Comparison of ENCODE assay signal across 8 cellular contexts in the genomic region with DNA sequence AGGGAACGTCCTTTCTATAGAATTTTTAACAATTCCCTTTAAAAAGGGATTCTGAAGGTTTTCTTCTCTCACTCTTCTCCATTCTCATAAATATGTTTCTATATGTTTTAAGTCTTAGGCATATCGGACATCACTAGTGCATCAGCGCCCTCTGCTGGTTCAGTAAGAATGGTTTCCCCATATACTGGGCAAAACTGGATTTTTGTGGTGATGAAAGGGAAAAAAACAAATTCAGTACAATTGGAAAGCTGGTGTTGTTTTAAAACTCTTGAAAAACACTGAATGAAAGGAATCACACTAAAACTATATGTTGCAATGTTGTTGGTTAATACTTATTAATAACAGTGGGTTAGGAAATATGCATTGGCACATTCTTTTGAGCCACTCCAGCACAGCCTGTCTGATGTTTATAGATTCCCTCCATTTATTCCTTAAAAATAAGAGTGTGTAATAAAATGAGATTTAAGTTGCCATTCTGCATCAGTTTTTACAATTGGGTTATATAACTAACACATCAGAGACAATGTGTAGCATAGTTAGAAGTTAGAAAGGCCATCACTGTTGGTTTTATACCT. TPM values are rescaled to one million over a fixed set of nuclear protein-coding genes. Genes with fewer than 3 reads are reported as not detected.
DNase-seq lines count a peak whose midpoint lies in the region; ATAC-seq and TF ChIP-seq lines count a peak whose summit lies in the region.

No MANE protein-coding gene starts in this region.

- H3K9me3 ChIP-seq in HEK293 (ENCODE audit: control insufficient read depth, insufficient read depth, low read depth, low read length), result no peaks in the 10 kb centered on the region
- no peaks in the 10 kb centered on the region for H3K9me3 ChIP-seq in cardiac muscle cell (ENCODE audit: low read depth)

- CTCF ChIA-PET in GM10248 (lab: Yijun Ruan, JAX), result interaction anchor here (0.6 to 4.4 kb wide), 24 partner anchors 8 to 708 kb away, joined by 3 to 52 read pairs (median 4); a partner anchor contains a TSS
- CTCF ChIA-PET in HEK293 (lab: Yijun Ruan, JAX), result interaction anchor here (0.6 to 4.6 kb wide), 31 partner anchors 9 to 752 kb away, joined by 3 to 72 read pairs (median 4); a partner anchor contains a TSS

- DNase-seq in GM10248 (ENCODE audit: extremely low spot score) (peak; percentile 18), NCI-H1048 (lab: John Stamatoyannopoulos, UW) (peak; percentile 30), cardiac muscle cell (ENCODE audit: low read depth in 1 of 2, low spot score in 1 of 2) (peak; percentile 87 to 91), renal cortical epithelial cell (ENCODE audit: low read depth) (peak; percentile 68), OCI-M2 (lab: John Stamatoyannopoulos, UW; ENCODE audit: unreplicated experiment) (no peak)
- peak; percentile 69 for DNase-seq in activated naive CD4-positive, alpha-beta T cell treated with anti-CD3 and anti-CD28 coated beads, Interleukin-2, amount 50 U/mL, for 16 hours

- TF ChIP-seq CTCF in GM10248 (IDR thresholded peaks at IDR 0.05; ENCODE audit: control extremely low read depth, extremely low read depth, low read depth, missing control alignments) (peak; percentile 87), HEK293 (tag by site-specific recombination; IDR thresholded peaks at IDR 0.05) (no peak; the same call in none of the 2 replicates), cardiac muscle cell (IDR thresholded peaks at IDR 0.05; ENCODE audit: low read depth, low read length) (peak; percentile 77)

- peak; percentile 90 for ATAC-seq in SK-N-SH treated with all-trans-retinoic acid at 6 μM for 48 hours

- no peaks in the 10 kb centered on the region for H3K4me1 ChIP-seq in HEK293 (ENCODE audit: control insufficient read depth, insufficient read depth, low read length)
- H3K4me1 ChIP-seq in cardiac muscle cell (ENCODE audit: low read depth), result no peaks in the 10 kb centered on the region

- H3K4me3 ChIP-seq in HEK293 (ENCODE audit: low read depth, low read length) (no peak overlapping the region), cardiac muscle cell (no peak overlapping the region)

- peaks cover 0 to 9% of the 10 kb centered on the region in 2 experiments; a peak in 1 of 3 replicates for H3K36me3 ChIP-seq in HEK293 (ENCODE audit: control insufficient read depth in 2 of 2, insufficient read depth in 1 of 2, low read length in 2 of 2)
- peaks cover 13% of the 10 kb centered on the region for H3K36me3 ChIP-seq in cardiac muscle cell

- POLR2A ChIA-PET in GM10248 (lab: Yijun Ruan, JAX) (no interaction called here), HEK293 (lab: Yijun Ruan, JAX) (no interaction called here)

- H3K27me3 ChIP-seq in cardiac muscle cell, result no peaks in the 10 kb centered on the region

- no peak overlapping the region for H3K27ac ChIP-seq in HEK293 (ENCODE audit: extremely low read depth, low read depth, low read length)
- no peak overlapping the region for H3K27ac ChIP-seq in cardiac muscle cell

TF ChIP-seq in HEK293, 187 proteins besides CTCF, POLR2A, EP300 and RAD21 (continues in another document):
- TF ChIP-seq ZNF391 (tag by site-specific recombination; IDR thresholded peaks at IDR 0.05; ENCODE audit: borderline replicate concordance, low read depth) (no peak), TRIM28 (IDR thresholded peaks at IDR 0.05; ENCODE audit: borderline replicate concordance, low read length) (no peak), ZFP37 (tag by site-specific recombination; IDR thresholded peaks at IDR 0.05) (no peak), ZNF660 (tag by site-specific recombination; IDR thresholded peaks at IDR 0.05) (peak; percentile 80), ZNF561 (tag by site-specific recombination; IDR thresholded peaks at IDR 0.05; ENCODE audit: borderline replicate concordance) (no peak), HOXA7 (CRISPR knock-in tag; IDR thresholded peaks at IDR 0.05; ENCODE audit: borderline replicate concordance) (no peak), PRDM1 (tag by site-specific recombination; IDR thresholded peaks at IDR 0.05) (peak; percentile 45), ZNF785 (tag by site-specific recombination; IDR thresholded peaks at IDR 0.05) (no peak), ZNF521 (tag by site-specific recombination; IDR thresholded peaks at IDR 0.05) (no peak), ZNF184 (tag by site-specific recombination; IDR thresholded peaks at IDR 0.05) (no peak), ZNF114 (tag by site-specific recombination; IDR thresholded peaks at IDR 0.05) (no peak), KLF10 (tag by site-specific recombination; IDR thresholded peaks at IDR 0.05) (no peak), ZNF16 (tag by site-specific recombination; IDR thresholded peaks at IDR 0.05; ENCODE audit: low read depth) (no peak), ZNF585B (tag by site-specific recombination; IDR thresholded peaks at IDR 0.05) (no peak)
- TF ChIP-seq, protein P1, sequence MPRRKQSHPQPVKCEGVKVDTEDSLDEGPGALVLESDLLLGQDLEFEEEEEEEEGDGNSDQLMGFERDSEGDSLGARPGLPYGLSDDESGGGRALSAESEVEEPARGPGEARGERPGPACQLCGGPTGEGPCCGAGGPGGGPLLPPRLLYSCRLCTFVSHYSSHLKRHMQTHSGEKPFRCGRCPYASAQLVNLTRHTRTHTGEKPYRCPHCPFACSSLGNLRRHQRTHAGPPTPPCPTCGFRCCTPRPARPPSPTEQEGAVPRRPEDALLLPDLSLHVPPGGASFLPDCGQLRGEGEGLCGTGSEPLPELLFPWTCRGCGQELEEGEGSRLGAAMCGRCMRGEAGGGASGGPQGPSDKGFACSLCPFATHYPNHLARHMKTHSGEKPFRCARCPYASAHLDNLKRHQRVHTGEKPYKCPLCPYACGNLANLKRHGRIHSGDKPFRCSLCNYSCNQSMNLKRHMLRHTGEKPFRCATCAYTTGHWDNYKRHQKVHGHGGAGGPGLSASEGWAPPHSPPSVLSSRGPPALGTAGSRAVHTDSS (tag by site-specific recombination; IDR thresholded peaks at IDR 0.05), result 0 out of 2 replicates have a peak, but pooled peaks have one; percentile 14
- TF ChIP-seq, protein P2, sequence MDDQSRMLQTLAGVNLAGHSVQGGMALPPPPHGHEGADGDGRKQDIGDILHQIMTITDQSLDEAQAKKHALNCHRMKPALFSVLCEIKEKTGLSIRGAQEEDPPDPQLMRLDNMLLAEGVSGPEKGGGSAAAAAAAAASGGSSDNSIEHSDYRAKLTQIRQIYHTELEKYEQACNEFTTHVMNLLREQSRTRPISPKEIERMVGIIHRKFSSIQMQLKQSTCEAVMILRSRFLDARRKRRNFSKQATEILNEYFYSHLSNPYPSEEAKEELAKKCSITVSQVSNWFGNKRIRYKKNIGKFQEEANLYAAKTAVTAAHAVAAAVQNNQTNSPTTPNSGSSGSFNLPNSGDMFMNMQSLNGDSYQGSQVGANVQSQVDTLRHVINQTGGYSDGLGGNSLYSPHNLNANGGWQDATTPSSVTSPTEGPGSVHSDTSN (CRISPR knock-in tag; IDR thresholded peaks at IDR 0.05), result no peak

TF ChIP-seq in SK-N-SH treated with all-trans-retinoic acid at 6 μM for 48 hours, 23 proteins besides CTCF, POLR2A, EP300 and RAD21 (continues in another document):
- TF ChIP-seq OSR1 (CRISPR knock-in tag; IDR thresholded peaks at IDR 0.05) (no peak), ZFP3 (CRISPR knock-in tag; IDR thresholded peaks at IDR 0.05) (no peak), TCF4 (CRISPR knock-in tag; IDR thresholded peaks at IDR 0.05; ENCODE audit: borderline replicate concordance) (no peak), TOX (CRISPR knock-in tag; IDR thresholded peaks at IDR 0.05; ENCODE audit: borderline replicate concordance) (no peak), RARB (CRISPR knock-in tag; IDR thresholded peaks at IDR 0.05) (no peak), SNAI2 (CRISPR knock-in tag; IDR thresholded peaks at IDR 0.05) (no peak), ZNF70 (CRISPR knock-in tag; IDR thresholded peaks at IDR 0.05) (no peak), PPARA (CRISPR knock-in tag; IDR thresholded peaks at IDR 0.05; ENCODE audit: borderline replicate concordance) (no peak), ZC3H10 (CRISPR knock-in tag; IDR thresholded peaks at IDR 0.05) (no peak), GLIS3 (CRISPR knock-in tag; IDR thresholded peaks at IDR 0.05) (no peak), ZNF565 (CRISPR knock-in tag; conservative IDR thresholded peaks at IDR 0.05; ENCODE audit: low read depth) (no peak), ZFP30 (CRISPR knock-in tag; IDR thresholded peaks at IDR 0.05) (no peak)
- TF ChIP-seq, protein P3, sequence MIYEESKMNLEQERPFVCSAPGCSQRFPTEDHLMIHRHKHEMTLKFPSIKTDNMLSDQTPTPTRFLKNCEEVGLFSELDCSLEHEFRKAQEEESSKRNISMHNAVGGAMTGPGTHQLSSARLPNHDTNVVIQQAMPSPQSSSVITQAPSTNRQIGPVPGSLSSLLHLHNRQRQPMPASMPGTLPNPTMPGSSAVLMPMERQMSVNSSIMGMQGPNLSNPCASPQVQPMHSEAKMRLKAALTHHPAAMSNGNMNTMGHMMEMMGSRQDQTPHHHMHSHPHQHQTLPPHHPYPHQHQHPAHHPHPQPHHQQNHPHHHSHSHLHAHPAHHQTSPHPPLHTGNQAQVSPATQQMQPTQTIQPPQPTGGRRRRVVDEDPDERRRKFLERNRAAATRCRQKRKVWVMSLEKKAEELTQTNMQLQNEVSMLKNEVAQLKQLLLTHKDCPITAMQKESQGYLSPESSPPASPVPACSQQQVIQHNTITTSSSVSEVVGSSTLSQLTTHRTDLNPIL (CRISPR knock-in tag; IDR thresholded peaks at IDR 0.05; ENCODE audit: low read depth), result no peak
- TF ChIP-seq, protein P4, sequence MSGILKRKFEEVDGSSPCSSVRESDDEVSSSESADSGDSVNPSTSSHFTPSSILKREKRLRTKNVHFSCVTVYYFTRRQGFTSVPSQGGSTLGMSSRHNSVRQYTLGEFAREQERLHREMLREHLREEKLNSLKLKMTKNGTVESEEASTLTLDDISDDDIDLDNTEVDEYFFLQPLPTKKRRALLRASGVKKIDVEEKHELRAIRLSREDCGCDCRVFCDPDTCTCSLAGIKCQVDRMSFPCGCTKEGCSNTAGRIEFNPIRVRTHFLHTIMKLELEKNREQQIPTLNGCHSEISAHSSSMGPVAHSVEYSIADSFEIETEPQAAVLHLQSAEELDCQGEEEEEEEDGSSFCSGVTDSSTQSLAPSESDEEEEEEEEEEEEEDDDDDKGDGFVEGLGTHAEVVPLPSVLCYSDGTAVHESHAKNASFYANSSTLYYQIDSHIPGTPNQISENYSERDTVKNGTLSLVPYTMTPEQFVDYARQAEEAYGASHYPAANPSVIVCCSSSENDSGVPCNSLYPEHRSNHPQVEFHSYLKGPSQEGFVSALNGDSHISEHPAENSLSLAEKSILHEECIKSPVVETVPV (CRISPR knock-in tag; IDR thresholded peaks at IDR 0.05), result no peak

RNA-seq across cellular contexts. Expression of a gene that starts 15.8 kb away (rescaled TPM):
- total RNA-seq in cardiac muscle cell, result 12.2 and 16.3 TPM in 2 replicates
- 50.6 and 51.6 TPM in 2 replicates for polyA plus RNA-seq in cardiac muscle cell
- total RNA-seq in renal cortical epithelial cell, result 10.2 and 23.5 TPM in 2 replicates

RNA-seq across cellular contexts. Expression of a gene that starts 16.0 kb away (rescaled TPM):
- total RNA-seq in cardiac muscle cell (2.3 and 4.9 TPM in 2 replicates), renal cortical epithelial cell (21.8 and 25.9 TPM in 2 replicates)
- polyA plus RNA-seq in cardiac muscle cell, result 22.4 and 26.8 TPM in 2 replicates
